Comparison of ENCODE assay signal across 13 cellular contexts in the genomic region with DNA sequence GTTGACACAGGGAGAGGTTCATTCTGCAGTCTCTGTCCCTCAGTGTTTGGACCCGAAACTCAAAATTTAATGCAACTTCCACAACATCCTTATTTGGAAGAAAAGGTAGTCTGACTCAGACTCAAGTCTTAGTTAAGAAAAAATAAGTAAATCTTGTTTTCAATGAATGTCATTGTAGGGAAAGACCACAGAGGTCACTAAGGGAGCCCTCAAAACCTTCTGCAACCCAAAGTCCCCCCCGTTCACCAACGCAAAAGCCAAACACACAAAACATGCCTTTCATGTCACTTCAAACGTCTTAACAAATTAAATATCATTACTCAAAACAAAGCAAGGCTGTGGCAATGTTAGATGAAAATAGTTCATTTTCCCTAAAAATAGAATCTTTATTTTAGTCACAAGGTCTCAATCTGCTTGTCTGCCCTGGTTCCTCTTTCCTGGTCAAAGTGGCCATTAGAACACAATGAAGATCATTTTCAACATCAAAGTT. TPM values are rescaled to one million over a fixed set of nuclear protein-coding genes. Genes with fewer than 3 reads are reported as not detected.
DNase-seq lines count a peak whose midpoint lies in the region; ATAC-seq, FAIRE-seq and TF ChIP-seq lines count a peak whose summit lies in the region.
"Had no signal": no experiment of that assay in that cellular context is flagged by ENCODE, and none has a peak within 500 bp of the region (broad histone marks: within the 10 kb centered on the region; RNA-seq: fewer than 3 reads in every experiment).

No MANE protein-coding gene starts in this region.

- peak; percentile 52 for FAIRE-seq in GM12878 (lab: Jason Lieb, UNC)

- H3K4me2 ChIP-seq in GM12878 (ENCODE audit: control insufficient read depth, insufficient read depth) = peak overlapping the region; percentile 66
- H3K4me2 ChIP-seq: KMS-11 had no signal

- intact Hi-C loops in GM12878 (cut with micrococcal nuclease; ENCODE audit: unreplicated experiment) = loop anchor here (2.0 to 10.0 kb wide), 4 partner anchors 17 to 399 kb away; a partner anchor contains a TSS
- intact Hi-C loops in activated naive CD4-positive, alpha-beta T cell treated with anti-CD3 and anti-CD28 coated beads for 36 hours (cut with micrococcal nuclease) = no loop called here

- H3K4me1 Mint-ChIP-seq in activated naive CD4-positive, alpha-beta T cell treated with anti-CD3 and anti-CD28 coated beads for 36 hours (ENCODE audit: low read depth) = no peaks in the 10 kb centered on the region

- no peak overlapping the region for H3K4me3 Mint-ChIP-seq in activated naive CD4-positive, alpha-beta T cell treated with anti-CD3 and anti-CD28 coated beads for 36 hours
- H3K4me3 Mint-ChIP-seq: activated T-helper 1 cell treated with anti-CD3 and anti-CD28 coated beads, Interleukin-12 subunit alpha, Interleukin-12 subunit beta, Interleukin-2, Interleukin-4 antibody, amounts not matched to agents 30 ng/mL and 10 ng/mL and 1 ng/mL, durations not matched to agents 14 hours and 24 hours and 36 hours had no signal

- CTCF ChIA-PET in GM12878 (lab: Yijun Ruan, JAX) = interaction anchor here (0.6 to 4.5 kb wide), 3 partner anchors 24 to 104 kb away, joined by 3 to 33 read pairs (median 4); a partner anchor contains a TSS
- CTCF ChIA-PET in activated naive CD4-positive, alpha-beta T cell treated with anti-CD3 and anti-CD28 coated beads for 36 hours (lab: Charles Lee) = no interaction called here

- peak; percentile 67 for DNase-seq in GM12878 (ENCODE audit: low read depth, low spot score)
- DNase-seq in activated T-cell treated with anti-CD3 and anti-CD28 coated beads for 4 hours = no peak
- DNase-seq in OCI-M2 (lab: John Stamatoyannopoulos, UW; ENCODE audit: unreplicated experiment) = no peak
- no peak for DNase-seq in activated CD4-positive, alpha-beta T cell treated with anti-CD3 and anti-CD28 coated beads, Interleukin-2, amount 50 U/mL, for 4 hours
- DNase-seq in activated naive CD4-positive, alpha-beta T cell treated with anti-CD3 and anti-CD28 coated beads for 36 hours = no peak
- DNase-seq: cerebellar nuclear complex, GOT3 had no signal

- WGBS in GM12878 (ENCODE audit: insufficient coverage, insufficient replicate concordance, low lambda C conversion rate, missing lambda C conversion rate) = 0% methylated on average over 4 of the region's 4 CpGs

- peaks cover 2% of the 10 kb centered on the region for H3K9me3 Mint-ChIP-seq in activated naive CD4-positive, alpha-beta T cell treated with anti-CD3 and anti-CD28 coated beads for 36 hours
- H3K9me3 Mint-ChIP-seq: activated T-helper 1 cell treated with anti-CD3 and anti-CD28 coated beads, Interleukin-12 subunit alpha, Interleukin-12 subunit beta, Interleukin-2, Interleukin-4 antibody, amounts not matched to agents 30 ng/mL and 10 ng/mL and 1 ng/mL, durations not matched to agents 14 hours and 24 hours and 36 hours had no signal

- in situ Hi-C loops in GM12878 (cut with MboI) = no loop called here

- peak; percentile 69 for ATAC-seq in GM18870 (IDR thresholded peaks at IDR 0.05; ENCODE audit: unreplicated experiment)
- ATAC-seq in GM21825 (IDR thresholded peaks at IDR 0.05; ENCODE audit: unreplicated experiment) = peak; percentile 71
- peak; percentile 60 for ATAC-seq in HG03460 (IDR thresholded peaks at IDR 0.05; ENCODE audit: unreplicated experiment)
- peak; percentile 85 for ATAC-seq in GM12878

- H3K79me2 ChIP-seq in GM12878 (ENCODE audit: control insufficient read depth, insufficient read depth, low read length) = no peaks in the 10 kb centered on the region

- RAD21 ChIA-PET in GM12878 (lab: Charles Lee; ENCODE audit: unreplicated experiment) = interaction anchor here (0.8 to 3.4 kb wide), 2 partner anchors 17 to 164 kb away, joined by 3 to 14 read pairs; a partner anchor contains a TSS

- BruUV-seq in GM12878 (replicated peaks; lab: Mats Ljungman, UMichigan) = no TSS peak

- no peaks in the 10 kb centered on the region for H3K27me3 ChIP-seq in GM12878 (replicated peaks in 1 of 2; ENCODE audit: control insufficient read depth in 2 of 2, insufficient read depth in 2 of 2, low read length in 1 of 2)

- no peak overlapping the region for H3K9ac ChIP-seq in GM12878 (ENCODE audit: control insufficient read depth, insufficient read depth, low read length)
- H3K9ac ChIP-seq: KMS-11 had no signal

- H4K20me1 ChIP-seq in GM12878 (ENCODE audit: control insufficient read depth, insufficient read depth) = no peaks in the 10 kb centered on the region

- H3K4me3 ChIP-seq in GM12878 = no peak overlapping the region
- H3K4me3 ChIP-seq: prostate gland had no signal

- H3K36me3 Mint-ChIP-seq in activated naive CD4-positive, alpha-beta T cell treated with anti-CD3 and anti-CD28 coated beads for 36 hours (ENCODE audit: low read depth) = no peaks in the 10 kb centered on the region

- no peaks in the 10 kb centered on the region for H3K36me3 ChIP-seq in GM12878 (ENCODE audit: control insufficient read depth in 2 of 2, insufficient read depth in 2 of 2, low read length in 1 of 2)
- H3K36me3 ChIP-seq: prostate gland had no signal

- peak overlapping the region; percentile 48; the same call in 1 of the 2 replicates for H3K27ac ChIP-seq in GM12878 (ENCODE audit: control insufficient read depth, insufficient read depth)
- H3K27ac ChIP-seq: KMS-11, prostate gland had no signal

- no peak for TF ChIP-seq RAD21 in GM12878 (IDR thresholded peaks at IDR 0.05; ENCODE audit: insufficient read depth, low read depth, low read length)

- no peak overlapping the region for H3K27ac Mint-ChIP-seq in activated naive CD4-positive, alpha-beta T cell treated with anti-CD3 and anti-CD28 coated beads for 36 hours
- H3K27ac Mint-ChIP-seq: activated T-helper 1 cell treated with anti-CD3 and anti-CD28 coated beads, Interleukin-12 subunit alpha, Interleukin-12 subunit beta, Interleukin-2, Interleukin-4 antibody, amounts not matched to agents 30 ng/mL and 10 ng/mL and 1 ng/mL, durations not matched to agents 14 hours and 24 hours and 36 hours had no signal

- peaks cover 20% of the 10 kb centered on the region for H3K4me1 ChIP-seq in GM12878 (ENCODE audit: control insufficient read depth, insufficient read depth, low read length)
- H3K4me1 ChIP-seq: prostate gland had no signal

- TF ChIP-seq POLR2A in GM12878 (IDR thresholded peaks at IDR 0.05; ENCODE audit: low read depth, low read length) = no peak

- H3K27me3 Mint-ChIP-seq in activated naive CD4-positive, alpha-beta T cell treated with anti-CD3 and anti-CD28 coated beads for 36 hours (ENCODE audit: low read depth) = peaks cover 24% of the 10 kb centered on the region

- H3K9me3 ChIP-seq in GM12878 (replicated peaks; ENCODE audit: control insufficient read depth, insufficient read depth, low read length) = no peaks in the 10 kb centered on the region
- H3K9me3 ChIP-seq: prostate gland had no signal

- H2AFZ ChIP-seq in GM12878 (ENCODE audit: control insufficient read depth, low read depth, low read length) = no peak overlapping the region

- no peak for TF ChIP-seq CTCF in GM12878 (IDR thresholded peaks at IDR 0.05 in 2 of 3, conservative IDR thresholded peaks at IDR 0.05 in 1 of 3; ENCODE audit: control insufficient read depth in 2 of 3, extremely low read depth in 1 of 3, insufficient read depth in 1 of 3, low read depth in 3 of 3, low read length in 3 of 3)

- peak; percentile 98 for TF ChIP-seq EP300 in GM12878 (IDR thresholded peaks at IDR 0.05; ENCODE audit: borderline replicate concordance in 1 of 2, control insufficient read depth in 1 of 2, low read depth in 2 of 2, low read length in 2 of 2)

- SMC1A ChIA-PET in GM12878 (lab: Charles Lee; ENCODE audit: uncharacterized antibody, unreplicated experiment) = interaction anchor here (0.9 kb wide), 1 partner anchor 9 kb away, joined by 3 read pairs; no protein-coding TSS in a partner anchor

- POLR2A ChIA-PET in GM12878 (lab: Charles Lee) = interaction anchor here (0.7 kb wide), 1 partner anchor 103 kb away, joined by 3 read pairs; no protein-coding TSS in a partner anchor

TF ChIP-seq in GM12878, 131 proteins besides CTCF, POLR2A, EP300 and RAD21 (continues in another document):
- TF ChIP-seq SMARCA5 (IDR thresholded peaks at IDR 0.05) (no peak), PML (IDR thresholded peaks at IDR 0.05; ENCODE audit: low read length) (peak; percentile 70; the same call in 1 of the 2 replicates), MYC (IDR thresholded peaks at IDR 0.05; ENCODE audit: insufficient read depth, insufficient read length, insufficient replicate concordance, low read length, severe bottlenecking) (no peak), TCF3 (IDR thresholded peaks at IDR 0.05; ENCODE audit: borderline replicate concordance, insufficient read depth, low read depth, low read length) (no peak), RUNX3 (IDR thresholded peaks at IDR 0.05; ENCODE audit: low read length) (peak; percentile 99)
- TF ChIP-seq, protein P1, sequence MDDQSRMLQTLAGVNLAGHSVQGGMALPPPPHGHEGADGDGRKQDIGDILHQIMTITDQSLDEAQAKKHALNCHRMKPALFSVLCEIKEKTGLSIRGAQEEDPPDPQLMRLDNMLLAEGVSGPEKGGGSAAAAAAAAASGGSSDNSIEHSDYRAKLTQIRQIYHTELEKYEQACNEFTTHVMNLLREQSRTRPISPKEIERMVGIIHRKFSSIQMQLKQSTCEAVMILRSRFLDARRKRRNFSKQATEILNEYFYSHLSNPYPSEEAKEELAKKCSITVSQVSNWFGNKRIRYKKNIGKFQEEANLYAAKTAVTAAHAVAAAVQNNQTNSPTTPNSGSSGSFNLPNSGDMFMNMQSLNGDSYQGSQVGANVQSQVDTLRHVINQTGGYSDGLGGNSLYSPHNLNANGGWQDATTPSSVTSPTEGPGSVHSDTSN (IDR thresholded peaks at IDR 0.05; ENCODE audit: insufficient replicate concordance, low read depth, low read length) = peak; percentile 13

RNA-seq across cellular contexts. Expression of a gene that starts 20.9 kb away (rescaled TPM):
- 0.56 and 1.2 TPM in 2 replicates for total RNA-seq in GM12878 (2013; cell fraction: nucleolus; rRNA removed)
- total RNA-seq in GM12878 (2014; rRNA removed) (not detected in 2 replicates), GM12878 (2014; rRNA removed; fragmentation: Illumina TruSeq; extraction: Trizol) (not detected in 2 replicates), GM12878 (2021) (not detected in 2 replicates)
- not detected for polyA plus RNA-seq in GM12878 (2011; ENCODE audit: low read depth)
- polyA plus RNA-seq in GM12878 (2011; rRNA removed) (0.09 and 0.26 TPM in 2 replicates), GM12878 (2014; fragmentation: Illumina TruSeq; extraction: Trizol) (not detected in 2 replicates), GM12878 (2014; fragmentation: Nextera tagmentation; extraction: Ambion mirVana) (not detected), GM12878 (2014; rRNA removed) (0.09 and 0.10 TPM in 2 replicates), GM12878 (2016; fragmentation: Nextera tagmentation; extraction: Ambion mirVana) (not detected)
- 0.13 and 0.16 TPM in 2 replicates for polyA plus RNA-seq in GM12878 (2011; cell fraction: cytosol; rRNA removed)
- polyA plus RNA-seq in GM12878 (2011; cell fraction: nucleus; rRNA removed) = 1.8 and 2.1 TPM in 2 replicates
- polyA plus RNA-seq in GM12878 (2012) = 0.08 TPM in 1 of 2 replicates, not detected in the other
- 0.36 and 0.51 TPM in 2 replicates for polyA minus RNA-seq in GM12878 (2011; rRNA and poly(A)+ RNA removed)
- polyA minus RNA-seq in GM12878 (2011; cell fraction: cytosol; rRNA and poly(A)+ RNA removed) = not detected in 2 replicates
- polyA minus RNA-seq in GM12878 (2011; cell fraction: nucleus; rRNA and poly(A)+ RNA removed) = 0.60 and 0.77 TPM in 2 replicates
- under 1 TPM in 1 of 2 experiments, not detected in 1; 0.12 TPM for total RNA-seq in activated naive CD4-positive, alpha-beta T cell treated with anti-CD3 and anti-CD28 coated beads for 36 hours
- total RNA-seq: activated T-helper 1 cell treated with anti-CD3 and anti-CD28 coated beads, Interleukin-12 subunit alpha, Interleukin-12 subunit beta, Interleukin-2, Interleukin-4 antibody, amounts not matched to agents 30 ng/mL and 10 ng/mL and 1 ng/mL, durations not matched to agents 14 hours and 24 hours and 36 hours had no signal
